In the genomic region with DNA sequence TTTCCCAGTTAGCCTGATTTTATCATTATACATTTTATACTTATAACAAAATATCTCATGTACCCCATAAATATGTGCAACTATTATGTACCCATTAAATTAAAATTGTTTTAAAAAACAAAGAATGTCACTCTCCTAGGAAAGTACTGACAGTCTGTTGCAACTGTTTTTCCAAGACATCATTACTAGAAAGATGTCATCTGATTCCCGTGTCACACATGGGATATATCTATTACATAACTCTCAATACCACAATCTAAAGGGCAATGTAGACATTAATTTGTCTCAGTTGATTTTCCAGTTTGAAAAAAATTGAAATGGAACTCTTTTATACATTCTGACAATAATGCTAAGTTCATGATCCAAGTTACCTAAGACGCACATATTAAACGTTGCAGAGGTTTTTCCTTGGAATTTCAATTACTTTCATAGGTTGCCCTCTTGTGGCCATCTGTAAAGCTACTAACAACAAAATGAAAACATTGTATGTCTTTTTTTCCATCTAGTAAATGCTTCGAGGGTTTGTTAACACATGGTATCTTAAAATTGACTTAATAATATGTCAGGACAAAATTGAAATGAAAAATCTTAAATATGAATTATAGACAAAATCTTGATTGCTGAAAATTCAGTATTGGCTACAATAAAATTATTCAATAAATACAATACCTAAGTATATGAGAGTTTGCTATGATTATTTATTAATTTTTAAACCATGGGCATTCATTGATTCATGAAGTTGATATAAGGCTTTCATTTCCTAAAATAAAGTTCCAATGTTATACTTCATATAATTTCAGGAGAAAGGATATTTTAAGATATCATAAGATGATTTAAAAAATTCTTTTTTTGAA, we compare ENCODE assay signal across 8 cellular contexts.
DNase-seq lines count a peak whose midpoint lies in the region; ATAC-seq and TF ChIP-seq lines count a peak whose summit lies in the region.

No MANE protein-coding gene starts in this region.

- no peaks in the 10 kb centered on the region for H3K79me1 ChIP-seq in mesendoderm (ENCODE audit: low read length)

- WGBS in mesendoderm (ENCODE audit: extremely low coverage, insufficient coverage, low lambda C conversion rate), result no CpG with 5 or more reads among the region's 4 CpGs

- no peak overlapping the region for H3K56ac ChIP-seq in mesendoderm (ENCODE audit: low read length)

- BruUV-seq in A673 (replicated peaks; lab: Mats Ljungman, UMichigan), result no TSS peak

- no peak overlapping the region for H4K8ac ChIP-seq in mesendoderm (ENCODE audit: low read depth, low read length)

- POLR2A ChIA-PET in A673 (lab: Charles Lee; ENCODE audit: low non-redundant PET), result no interaction called here
- POLR2A ChIA-PET in activated CD4-positive, alpha-beta memory T cell treated with anti-CD3 and anti-CD28 coated beads for 36 hours (lab: Charles Lee), result no interaction called here

- H3K4me3 ChIP-seq in A673 (ENCODE audit: low read depth, low read length, poor library complexity, severe bottlenecking) (no peak overlapping the region), cardiac fibroblast (replicated peaks in 1 of 2; ENCODE audit: low read depth in 2 of 2, low read length in 2 of 2) (no peak overlapping the region), mesendoderm (ENCODE audit: low read length) (no peak overlapping the region)

- H3K27me3 ChIP-seq in A673 (replicated peaks; ENCODE audit: insufficient read depth, low read depth, low read length, poor library complexity) (no peaks in the 10 kb centered on the region), mesendoderm (ENCODE audit: insufficient read depth, low read length, poor library complexity) (no peaks in the 10 kb centered on the region)

- H3K27me3 Mint-ChIP-seq in activated CD4-positive, alpha-beta memory T cell treated with anti-CD3 and anti-CD28 coated beads for 36 hours, result no peaks in the 10 kb centered on the region

- H3K18ac ChIP-seq in mesendoderm (ENCODE audit: low read length), result no peak overlapping the region

- ATAC-seq in GM18868 (IDR thresholded peaks at IDR 0.05; ENCODE audit: unreplicated experiment), result no peak

- no peak overlapping the region for H2BK15ac ChIP-seq in mesendoderm (replicated peaks; ENCODE audit: low read depth)

- H3K36me3 ChIP-seq in A673 (ENCODE audit: insufficient read depth, low read length, poor library complexity, severe bottlenecking) (no peaks in the 10 kb centered on the region), mesendoderm (ENCODE audit: control insufficient read depth, insufficient read depth, low read length) (no peaks in the 10 kb centered on the region)

- no peak overlapping the region for H3K4me2 ChIP-seq in mesendoderm (ENCODE audit: low read length)

- CTCF ChIA-PET in A673 (lab: Charles Lee), result interaction anchor here (1.0 kb wide), 2 partner anchors 172 to 331 kb away, joined by 3 to 4 read pairs; no protein-coding TSS in a partner anchor
- CTCF ChIA-PET in activated CD4-positive, alpha-beta memory T cell treated with anti-CD3 and anti-CD28 coated beads for 36 hours (lab: Charles Lee), result interaction anchor here (1.1 kb wide), 1 partner anchor 18 kb away, joined by 4 read pairs; no protein-coding TSS in a partner anchor

- intact Hi-C loops in A673 (cut with micrococcal nuclease; ENCODE audit: unreplicated experiment), result loop anchor here (1.0 to 5.0 kb wide), 3 partner anchors 176 to 360 kb away; no protein-coding TSS in a partner anchor
- intact Hi-C loops in activated CD4-positive, alpha-beta memory T cell treated with anti-CD3 and anti-CD28 coated beads for 36 hours (cut with micrococcal nuclease), result loop anchor here (2.0 to 5.0 kb wide), 2 partner anchors 175 to 1215 kb away; no protein-coding TSS in a partner anchor

- H3K4me1 Mint-ChIP-seq in activated CD4-positive, alpha-beta memory T cell treated with anti-CD3 and anti-CD28 coated beads for 36 hours (ENCODE audit: low read depth), result no peaks in the 10 kb centered on the region

- H3K27ac Mint-ChIP-seq in activated CD4-positive, alpha-beta memory T cell treated with anti-CD3 and anti-CD28 coated beads for 36 hours, result no peak overlapping the region

- H2BK120ac ChIP-seq in mesendoderm (ENCODE audit: low read depth, low read length), result no peak overlapping the region

- no peak overlapping the region for H2AK5ac ChIP-seq in mesendoderm (ENCODE audit: low read length)

- TF ChIP-seq CTCF in A673 (conservative IDR thresholded peaks at IDR 0.05; ENCODE audit: low read depth, low read length) (peak; percentile 78), cardiac fibroblast (IDR thresholded peaks at IDR 0.05; ENCODE audit: low read depth, low read length) (peak; percentile 58)

- no peak overlapping the region for H3K9ac ChIP-seq in mesendoderm (ENCODE audit: low read length)

- H3K4me1 ChIP-seq in A673 (ENCODE audit: insufficient read depth, low read length, poor library complexity, severe bottlenecking) (peaks cover under 1% of the 10 kb centered on the region), mesendoderm (ENCODE audit: control insufficient read depth, low read depth, low read length) (no peaks in the 10 kb centered on the region)

- no peaks in the 10 kb centered on the region for H3K9me3 ChIP-seq in A673 (ENCODE audit: low read depth, low read length, poor library complexity, severe bottlenecking)

- no peak overlapping the region for H2BK5ac ChIP-seq in mesendoderm (ENCODE audit: low read length)

- DNase-seq in A673 (ENCODE audit: low spot score), result peak; percentile 79
- DNase-seq in H4 (ENCODE audit: low spot score), result peak; percentile 57
- DNase-seq in NCI-H510A (lab: John Stamatoyannopoulos, UW), result peak; percentile 31
- DNase-seq in cardiac fibroblast (ENCODE audit: low read depth in 2 of 2), result peak; percentile 72
- peak; percentile 53 for DNase-seq in mesendoderm
- no peak for DNase-seq in activated CD4-positive, alpha-beta memory T cell treated with anti-CD3 and anti-CD28 coated beads for 36 hours
- DNase-seq in NK-92 (lab: John Stamatoyannopoulos, UW; ENCODE audit: unreplicated experiment), result no peak

- no peak overlapping the region for H3K27ac ChIP-seq in A673 (ENCODE audit: low read depth, low read length, poor library complexity, severe bottlenecking)
- H3K27ac ChIP-seq in mesendoderm (ENCODE audit: low read depth, low read length), result no peak overlapping the region

- no peaks in the 10 kb centered on the region for H3K9me3 Mint-ChIP-seq in activated CD4-positive, alpha-beta memory T cell treated with anti-CD3 and anti-CD28 coated beads for 36 hours

- no peaks in the 10 kb centered on the region for H3K79me2 ChIP-seq in mesendoderm (ENCODE audit: control insufficient read depth, insufficient read depth, low read length)

- no peak overlapping the region for H3K4me3 Mint-ChIP-seq in activated CD4-positive, alpha-beta memory T cell treated with anti-CD3 and anti-CD28 coated beads for 36 hours

- H3K23ac ChIP-seq in mesendoderm (ENCODE audit: low read length), result no peak overlapping the region

- no peaks in the 10 kb centered on the region for H3K36me3 Mint-ChIP-seq in activated CD4-positive, alpha-beta memory T cell treated with anti-CD3 and anti-CD28 coated beads for 36 hours

- no peak overlapping the region for H3K4ac ChIP-seq in mesendoderm (ENCODE audit: low read depth, low read length)

- no peak overlapping the region for H4K5ac ChIP-seq in mesendoderm (ENCODE audit: low read length)

Comparison
In these comparisons a context has a peak if more than half of its experiments do, and no peak if none do; other contexts are left out.
1. DNase-seq: peak in A673 (single experiment), H4 (single experiment), NCI-H510A (single experiment), cardiac fibroblast (2 of 2) and mesendoderm (single experiment); none in activated CD4-positive, alpha-beta memory T cell treated with anti-CD3 and anti-CD28 coated beads for 36 hours (single experiment) and NK-92 (single experiment).